In genomic region chr14:75454963-75455546, GRCh38 we compare ENCODE assay signal across 10 cellular contexts. TPM values are rescaled to one million over a fixed set of nuclear protein-coding genes. Genes with fewer than 3 reads are reported as not detected.
DNase-seq lines count a peak whose midpoint lies in the region; ATAC-seq and TF ChIP-seq lines count a peak whose summit lies in the region.
"Had no signal": no experiment of that assay in that cellular context is flagged by ENCODE, and none has a peak within 500 bp of the region (broad histone marks: within the 10 kb centered on the region; RNA-seq: fewer than 3 reads in every experiment).

No MANE protein-coding gene starts in this region.

- TF ChIP-seq CTCF in gastroesophageal sphincter (IDR thresholded peaks at IDR 0.05), result no peak
- TF ChIP-seq CTCF in CD8-positive, alpha-beta T cell (IDR thresholded peaks at IDR 0.05), result no peak

- no peaks in the 10 kb centered on the region for H3K27me3 ChIP-seq in gastroesophageal sphincter
- H3K27me3 ChIP-seq in CD8-positive, alpha-beta T cell (ENCODE audit: insufficient read depth, low read length), result no peaks in the 10 kb centered on the region
- H3K27me3 ChIP-seq in CD4-positive, alpha-beta memory T cell (ENCODE audit: insufficient read depth, low read length), result no peaks in the 10 kb centered on the region

- no peaks in the 10 kb centered on the region for H3K36me3 ChIP-seq in gastroesophageal sphincter
- no peaks in the 10 kb centered on the region for H3K36me3 ChIP-seq in CD8-positive, alpha-beta T cell (ENCODE audit: insufficient read depth, low read length)
- H3K36me3 ChIP-seq in CD4-positive, alpha-beta memory T cell (ENCODE audit: insufficient read depth, low read length), result no peaks in the 10 kb centered on the region

- H3K27ac Mint-ChIP-seq in CD8-positive, alpha-beta T cell, result no peak overlapping the region
- H3K27ac Mint-ChIP-seq in CD4-positive, alpha-beta memory T cell, result no peak overlapping the region

- no peaks in the 10 kb centered on the region for H3K9me3 Mint-ChIP-seq in CD8-positive, alpha-beta T cell
- H3K9me3 Mint-ChIP-seq in CD4-positive, alpha-beta memory T cell, result no peaks in the 10 kb centered on the region

- H3K9me3 ChIP-seq in gastroesophageal sphincter, result no peaks in the 10 kb centered on the region
- H3K9me3 ChIP-seq in CD8-positive, alpha-beta T cell (ENCODE audit: low read length), result no peaks in the 10 kb centered on the region
- H3K9me3 ChIP-seq in CD4-positive, alpha-beta memory T cell (ENCODE audit: control insufficient read depth in 1 of 2, low read length in 2 of 2), result no peaks in the 10 kb centered on the region

- CTCF ChIA-PET in CD8-positive, alpha-beta T cell (lab: Charles Lee), result interaction anchor here (1.0 to 2.4 kb wide), 5 partner anchors 34 to 157 kb away, joined by 3 to 22 read pairs (median 5); no protein-coding TSS in a partner anchor
- CTCF ChIA-PET in CD4-positive, alpha-beta memory T cell (lab: Charles Lee; ENCODE audit: partially characterized antibody), result interaction anchor here (2.6 kb wide), 1 partner anchor 147 kb away, joined by 11 read pairs; no protein-coding TSS in a partner anchor

- H3K36me3 Mint-ChIP-seq in CD8-positive, alpha-beta T cell, result no peaks in the 10 kb centered on the region
- no peaks in the 10 kb centered on the region for H3K36me3 Mint-ChIP-seq in CD4-positive, alpha-beta memory T cell

- H3K4me3 Mint-ChIP-seq in CD8-positive, alpha-beta T cell, result no peak overlapping the region
- no peak overlapping the region for H3K4me3 Mint-ChIP-seq in CD4-positive, alpha-beta memory T cell

- H3K4me1 ChIP-seq in gastroesophageal sphincter, result peaks cover 19 to 100% (median 86%) of the 10 kb centered on the region in 3 donors
- no peaks in the 10 kb centered on the region for H3K4me1 ChIP-seq in CD8-positive, alpha-beta T cell (ENCODE audit: insufficient read depth, low read length)
- H3K4me1 ChIP-seq in CD4-positive, alpha-beta memory T cell (ENCODE audit: insufficient read depth, low read length), result no peaks in the 10 kb centered on the region

- H3K27ac ChIP-seq in gastroesophageal sphincter, result peak overlapping the region in 3 of 4 donors; percentile 50 to 83 (median 82)
- no peak overlapping the region for H3K27ac ChIP-seq in CD8-positive, alpha-beta T cell (ENCODE audit: low read depth, low read length)
- H3K27ac ChIP-seq in CD4-positive, alpha-beta memory T cell (ENCODE audit: low read depth, low read length), result no peak overlapping the region

- 50 to 81% methylated on average over 6 of the region's 12 CpGs for WGBS in gastroesophageal sphincter (ENCODE audit: low coverage in 1 of 2), 2 donors

- TF ChIP-seq POLR2A in gastroesophageal sphincter (IDR thresholded peaks at IDR 0.05), result no peak

- DNase-seq in EL (peak; percentile 86), RPMI7951 (ENCODE audit: low read depth) (peak; percentile 61), renal cortical epithelial cell (ENCODE audit: low read depth) (peak; percentile 91), 8988T (no peak), SW 1271 (lab: John Stamatoyannopoulos, UW) (no peak)
- no peak for DNase-seq in CD8-positive, alpha-beta T cell
- DNase-seq in CD4-positive, alpha-beta memory T cell, result no peak
- DNase-seq: cerebellar nuclear complex, T-helper 9 cell had no signal

- H3K27me3 Mint-ChIP-seq in CD8-positive, alpha-beta T cell (ENCODE audit: low read depth), result peaks cover 5% of the 10 kb centered on the region
- H3K27me3 Mint-ChIP-seq in CD4-positive, alpha-beta memory T cell, result no peaks in the 10 kb centered on the region

- no peak for TF ChIP-seq EP300 in gastroesophageal sphincter (IDR thresholded peaks at IDR 0.05)

- no peak overlapping the region for H3K4me3 ChIP-seq in gastroesophageal sphincter
- no peak overlapping the region for H3K4me3 ChIP-seq in CD8-positive, alpha-beta T cell (ENCODE audit: low read depth, low read length)
- no peak overlapping the region for H3K4me3 ChIP-seq in CD4-positive, alpha-beta memory T cell (ENCODE audit: low read length in 2 of 2)

- no peaks in the 10 kb centered on the region for H3K4me1 Mint-ChIP-seq in CD8-positive, alpha-beta T cell (ENCODE audit: low read depth)
- H3K4me1 Mint-ChIP-seq in CD4-positive, alpha-beta memory T cell, result peaks cover 1 to 8% (median 5%) of the 10 kb centered on the region in 4 donors

- POLR2A ChIA-PET in CD8-positive, alpha-beta T cell (lab: Charles Lee), result interaction anchor here (0.6 kb wide), 1 partner anchor 23 kb away, joined by 3 read pairs; no protein-coding TSS in a partner anchor
- POLR2A ChIA-PET in CD4-positive, alpha-beta memory T cell (lab: Charles Lee; ENCODE audit: partially characterized antibody), result no interaction called here

- intact Hi-C loops in CD8-positive, alpha-beta T cell (cut with DNase I, micrococcal nuclease), result loop anchor here in 1 of 2 experiments (1.0 kb wide), 1 partner anchor 147 kb away; no protein-coding TSS in a partner anchor
- intact Hi-C loops in CD4-positive, alpha-beta memory T cell (cut with micrococcal nuclease), result loop anchor here (1.0 kb wide), 1 partner anchor 148 kb away; no protein-coding TSS in a partner anchor

- no peak for ATAC-seq in gastroesophageal sphincter
- no peak for ATAC-seq in CD8-positive, alpha-beta T cell

RNA-seq across cellular contexts. Expression of gene JDP2, which starts 27.2 kb away (rescaled TPM):
- 3.7 and 4.3 TPM in 2 replicates for total RNA-seq in RPMI7951 (2014; rRNA removed; shearing (Covaris generic))
- 10 to 100 TPM; 55.6 to 90.0 (median 70.8) TPM for total RNA-seq in gastroesophageal sphincter
- total RNA-seq in renal cortical epithelial cell, result 27.0 and 36.5 TPM in 2 replicates
- total RNA-seq in CD8-positive, alpha-beta T cell, result not detected
- under 1 TPM; 0.78 to 0.79 TPM for total RNA-seq in CD4-positive, alpha-beta memory T cell
- under 1 TPM in 1 of 2 donors, not detected in 1; 0.20 TPM for polyA plus RNA-seq in CD4-positive, alpha-beta memory T cell

Comparison
In these comparisons a context has a peak if more than half of its experiments do, and no peak if none do; other contexts are left out.
1. DNase-seq: peak in EL (single experiment), RPMI7951 (single experiment) and renal cortical epithelial cell (single experiment); none in 8988T (single experiment), SW 1271 (0 of 2), CD8-positive, alpha-beta T cell (0 of 7) and CD4-positive, alpha-beta memory T cell (0 of 5).
2. H3K27ac ChIP-seq: peak in gastroesophageal sphincter (3 of 4); none in CD8-positive, alpha-beta T cell (single experiment) and CD4-positive, alpha-beta memory T cell (single experiment).